In genomic region chr1:55369474-55369873, GRCh38 we compare ENCODE assay signal across 10 cellular contexts.
A peak's percentile ranks its signal among the peaks of the same experiment; 100 is the strongest.
DNase-seq lines count a peak whose midpoint lies in the region; ATAC-seq and TF ChIP-seq lines count a peak whose summit lies in the region.
"Had no signal": no experiment of that assay in that cellular context is flagged by ENCODE, and none has a peak within 500 bp of the region (broad histone marks: within the 10 kb centered on the region; RNA-seq: fewer than 3 reads in every experiment).

No MANE protein-coding gene starts in this region.

- H3K36me3 Mint-ChIP-seq in CD4-positive, alpha-beta memory T cell: no peaks in the 10 kb centered on the region

- H3K79me2 ChIP-seq in hepatocyte: no peaks in the 10 kb centered on the region

- H2AFZ ChIP-seq in hepatocyte: no peak overlapping the region

- no peak for ATAC-seq in HG03097 (IDR thresholded peaks at IDR 0.05; ENCODE audit: low FRiP score, unreplicated experiment)

- H3K4me3 ChIP-seq in esophagus muscularis mucosa (no peak overlapping the region), hepatocyte (no peak overlapping the region)
- H3K4me3 ChIP-seq in CD4-positive, alpha-beta memory T cell (ENCODE audit: low read length in 2 of 2): no peak overlapping the region

- POLR2A ChIA-PET in CD4-positive, alpha-beta memory T cell (lab: Charles Lee; ENCODE audit: partially characterized antibody): no interaction called here

- no peaks in the 10 kb centered on the region for H4K20me1 ChIP-seq in hepatocyte (ENCODE audit: insufficient read depth, poor library complexity, severe bottlenecking)

- CTCF ChIA-PET in CD4-positive, alpha-beta memory T cell (lab: Charles Lee; ENCODE audit: partially characterized antibody): no interaction called here

- intact Hi-C loops in esophagus muscularis mucosa (cut with DNase I): no loop called here
- intact Hi-C loops in CD4-positive, alpha-beta memory T cell (cut with micrococcal nuclease): no loop called here

- H3K4me1 Mint-ChIP-seq in CD4-positive, alpha-beta memory T cell: no peaks in the 10 kb centered on the region

- H3K27ac ChIP-seq in esophagus muscularis mucosa (replicated peaks in 1 of 4) (no peak overlapping the region), hepatocyte (no peak overlapping the region)
- no peak overlapping the region for H3K27ac ChIP-seq in CD4-positive, alpha-beta memory T cell (ENCODE audit: low read depth, low read length)

- H3K36me3 ChIP-seq in esophagus muscularis mucosa: no peaks in the 10 kb centered on the region
- H3K36me3 ChIP-seq in hepatocyte (replicated peaks; ENCODE audit: insufficient read depth, low read depth): no peaks in the 10 kb centered on the region
- H3K36me3 ChIP-seq in CD4-positive, alpha-beta memory T cell (ENCODE audit: insufficient read depth, low read length): no peaks in the 10 kb centered on the region

- DNase-seq in EL: peak; percentile 67
- peak; percentile 18 for DNase-seq in NCI-H226
- DNase-seq in esophagus muscularis mucosa (ENCODE audit: extremely low spot score): peak; percentile 55
- peak; percentile 8 for DNase-seq in non-pigmented ciliary epithelial cell (ENCODE audit: low read depth)
- DNase-seq in hepatocyte (ENCODE audit: low spot score): no peak
- DNase-seq in CD4-positive, alpha-beta memory T cell: no peak
- DNase-seq: activated CD4-positive, alpha-beta T cell treated with anti-CD3 and anti-CD28 coated beads, Interleukin-2, amount 50 U/mL, for 1 hour; amygdala; NCI-H1436 had no signal

- peaks cover 0 to 16% (median 6%) of the 10 kb centered on the region in 8 donors for H3K9me3 Mint-ChIP-seq in CD4-positive, alpha-beta memory T cell

- no peaks in the 10 kb centered on the region for H3K27me3 ChIP-seq in esophagus muscularis mucosa
- no peaks in the 10 kb centered on the region for H3K27me3 ChIP-seq in hepatocyte
- H3K27me3 ChIP-seq in CD4-positive, alpha-beta memory T cell (ENCODE audit: insufficient read depth, low read length): peaks cover 3% of the 10 kb centered on the region

- no peaks in the 10 kb centered on the region for H3K9me2 ChIP-seq in hepatocyte (replicated peaks; ENCODE audit: insufficient read depth)

- peaks cover 0 to 6% (median 0%) of the 10 kb centered on the region in 4 donors for H3K9me3 ChIP-seq in esophagus muscularis mucosa
- no peaks in the 10 kb centered on the region for H3K9me3 ChIP-seq in hepatocyte (ENCODE audit: low read depth)
- no peaks in the 10 kb centered on the region for H3K9me3 ChIP-seq in CD4-positive, alpha-beta memory T cell (ENCODE audit: control insufficient read depth in 1 of 2, low read length in 2 of 2)

- H3K4me3 Mint-ChIP-seq in CD4-positive, alpha-beta memory T cell: no peak overlapping the region

- no peak for TF ChIP-seq EP300 in esophagus muscularis mucosa (IDR thresholded peaks at IDR 0.05)

- H3K27ac Mint-ChIP-seq in CD4-positive, alpha-beta memory T cell: no peak overlapping the region

- H3K4me2 ChIP-seq in hepatocyte: no peak overlapping the region

- WGBS in esophagus muscularis mucosa: 93% methylated on average over 6 of the region's 6 CpGs
- WGBS in hepatocyte (ENCODE audit: low lambda C conversion rate, missing lambda C conversion rate): 68% methylated on average over 6 of the region's 6 CpGs

- TF ChIP-seq CTCF in esophagus muscularis mucosa (IDR thresholded peaks at IDR 0.05) (no peak), hepatocyte (IDR thresholded peaks at IDR 0.05; ENCODE audit: poor library complexity) (no peak)

- no peak for TF ChIP-seq POLR2A in esophagus muscularis mucosa (IDR thresholded peaks at IDR 0.05; ENCODE audit: low read depth)

- H3K4me1 ChIP-seq in esophagus muscularis mucosa: no peaks in the 10 kb centered on the region
- no peaks in the 10 kb centered on the region for H3K4me1 ChIP-seq in hepatocyte (ENCODE audit: insufficient read depth)
- H3K4me1 ChIP-seq in CD4-positive, alpha-beta memory T cell (ENCODE audit: insufficient read depth, low read length): no peaks in the 10 kb centered on the region

- H3K27me3 Mint-ChIP-seq in CD4-positive, alpha-beta memory T cell: peaks cover 2 to 4% of the 10 kb centered on the region in 2 donors

Comparison
In these comparisons a context has a peak if more than half of its experiments do, and no peak if none do; other contexts are left out.
1. DNase-seq: peak in EL (single experiment), NCI-H226 (single experiment), esophagus muscularis mucosa (single experiment) and non-pigmented ciliary epithelial cell (single experiment); none in hepatocyte (single experiment) and CD4-positive, alpha-beta memory T cell (0 of 5).